Comparison of ENCODE assay signal across 1 cellular context in genomic region chr5:35815089-35815936, GRCh38.
TF ChIP-seq lines count a peak whose summit lies in the region.

No MANE protein-coding gene starts in this region.

TF ChIP-seq in GM23338, 12 proteins besides CTCF, POLR2A, EP300 and RAD21 (continued from another document):
- no peak for TF ChIP-seq STAT1 (IDR thresholded peaks at IDR 0.05; ENCODE audit: unreplicated experiment)
- TF ChIP-seq REST (IDR thresholded peaks at IDR 0.05; ENCODE audit: unreplicated experiment), result no peak
- TF ChIP-seq ZNF462 (CRISPR knock-in tag; IDR thresholded peaks at IDR 0.05), result no peak
- TF ChIP-seq CREB1 (CRISPR knock-in tag; IDR thresholded peaks at IDR 0.05; ENCODE audit: low read depth), result no peak
- TF ChIP-seq EZH2phosphoT487 (IDR thresholded peaks at IDR 0.05; ENCODE audit: unreplicated experiment), result no peak
- TF ChIP-seq JUNB (IDR thresholded peaks at IDR 0.05; ENCODE audit: unreplicated experiment), result no peak
- no peak for TF ChIP-seq ZNF114 (CRISPR knock-in tag; IDR thresholded peaks at IDR 0.05)
TF ChIP-seq in GM23338: peak in this region for 0.
